In genomic region chrX:10172867-10173266, GRCh38 we compare ENCODE assay signal across 11 cellular contexts. TPM values are rescaled to one million over a fixed set of nuclear protein-coding genes. Genes with fewer than 3 reads are reported as not detected.
DNase-seq lines count a peak whose midpoint lies in the region; ATAC-seq and TF ChIP-seq lines count a peak whose summit lies in the region.
"Had no signal": no experiment of that assay in that cellular context is flagged by ENCODE, and none has a peak within 500 bp of the region (broad histone marks: within the 10 kb centered on the region; RNA-seq: fewer than 3 reads in every experiment).

No MANE protein-coding gene starts in this region.

- no peak for ATAC-seq in body of pancreas

- H3K4me2 ChIP-seq in neuronal stem cell (ENCODE audit: insufficient read depth, low read length, poor library complexity, severe bottlenecking), result peak overlapping the region; percentile 11

- H4K91ac ChIP-seq in neuronal stem cell (ENCODE audit: low read depth, low read length, poor library complexity), result no peak overlapping the region

- H3K4me1 ChIP-seq in SJSA1 (replicated peaks) (peaks cover 36% of the 10 kb centered on the region), neuronal stem cell (ENCODE audit: control insufficient read depth in 2 of 2, insufficient read depth in 1 of 2, low read depth in 1 of 2, low read length in 2 of 2) (peaks cover 2 to 16% of the 10 kb centered on the region in 2 donors), body of pancreas (peaks cover 13% of the 10 kb centered on the region)

- no peak overlapping the region for H2BK120ac ChIP-seq in neuronal stem cell (ENCODE audit: low read depth, low read length)

- no peak for TF ChIP-seq POLR2A in body of pancreas (IDR thresholded peaks at IDR 0.05)

- peak overlapping the region; percentile 71 for H3K18ac ChIP-seq in neuronal stem cell (ENCODE audit: low read length)

- intact Hi-C loops in body of pancreas (cut with DNase I), result no loop called here

- H3K27ac ChIP-seq in SJSA1 (peak overlapping the region; percentile 93), neuronal stem cell (replicated peaks; ENCODE audit: low read length) (peak overlapping the region; percentile 93), body of pancreas (no peak overlapping the region)
- H3K27ac ChIP-seq: left ventricle myocardium inferior had no signal

- peaks cover 4% of the 10 kb centered on the region; the same call in 1 of the 2 replicates for H3K36me3 ChIP-seq in SJSA1
- no peaks in the 10 kb centered on the region for H3K36me3 ChIP-seq in neuronal stem cell (replicated peaks in 1 of 2; ENCODE audit: control insufficient read depth in 2 of 2, insufficient read depth in 2 of 2, low read length in 2 of 2)
- no peaks in the 10 kb centered on the region for H3K36me3 ChIP-seq in body of pancreas (replicated peaks in 1 of 2; ENCODE audit: insufficient read depth in 1 of 2, low read depth in 2 of 2)
- H3K36me3 ChIP-seq: left ventricle myocardium inferior had no signal

- H3K4me3 ChIP-seq in AG10803 (ENCODE audit: low read length), result no peak overlapping the region
- no peak overlapping the region for H3K4me3 ChIP-seq in SJSA1
- peak overlapping the region; percentile 31 for H3K4me3 ChIP-seq in fibroblast of mammary gland (ENCODE audit: control insufficient read depth, low read depth, low read length)
- H3K4me3 ChIP-seq in neuronal stem cell (ENCODE audit: low read length in 2 of 2), result no peak overlapping the region
- H3K4me3 ChIP-seq in body of pancreas, result no peak overlapping the region
- H3K4me3 ChIP-seq: left ventricle myocardium inferior had no signal

- no peak overlapping the region for H3K4ac ChIP-seq in neuronal stem cell (ENCODE audit: low read length)

- H3K14ac ChIP-seq in neuronal stem cell (ENCODE audit: low read length), result no peak overlapping the region

- no peak for TF ChIP-seq CTCF in AG10803 (conservative IDR thresholded peaks at IDR 0.05; ENCODE audit: low read length)
- TF ChIP-seq CTCF in fibroblast of mammary gland (conservative IDR thresholded peaks at IDR 0.05; ENCODE audit: control insufficient read depth, insufficient read depth, low read depth, low read length), result no peak
- TF ChIP-seq CTCF in body of pancreas (IDR thresholded peaks at IDR 0.05), result no peak

- no peak overlapping the region for H4K8ac ChIP-seq in neuronal stem cell (ENCODE audit: low read depth, low read length)

- no peak overlapping the region for H2BK12ac ChIP-seq in neuronal stem cell (ENCODE audit: low read length)

- DNase-seq in AG10803 (ENCODE audit: low read depth) (peak; percentile 6), SJSA1 (ENCODE audit: low read depth in 1 of 2, low spot score in 2 of 2) (no peak), fibroblast of mammary gland (ENCODE audit: low read depth) (no peak), neuronal stem cell (ENCODE audit: low spot score) (peak; percentile 6), GM03348 (ENCODE audit: low spot score) (no peak), NOMO-1 (lab: John Stamatoyannopoulos, UW; ENCODE audit: unreplicated experiment in 2 of 2) (no peak), body of pancreas (no peak)
- no peak for DNase-seq in stimulated activated CD4-positive, alpha-beta T cell treated with anti-CD3 and anti-CD28 coated beads, Interleukin-2, amount 100 ng/mL, for 24 hours
- DNase-seq: effector CD4-positive, alpha-beta T cell; left ventricle myocardium inferior; NCI-H748 treated with DMSO at 0.1 percent for 48 hours had no signal

- no peak overlapping the region for H3K23ac ChIP-seq in neuronal stem cell (ENCODE audit: low read depth, low read length, poor library complexity)

- no peak overlapping the region for H3K9ac ChIP-seq in neuronal stem cell (ENCODE audit: low read depth, low read length, poor library complexity)

- peaks cover 5% of the 10 kb centered on the region for H3K79me1 ChIP-seq in neuronal stem cell (ENCODE audit: low read depth, low read length)

- no peak overlapping the region for H2BK15ac ChIP-seq in neuronal stem cell (ENCODE audit: low read length)

- peak overlapping the region; percentile 53 for H2BK5ac ChIP-seq in neuronal stem cell (ENCODE audit: low read length)

- peak overlapping the region; percentile 70 for H2AK5ac ChIP-seq in neuronal stem cell (ENCODE audit: low read depth, low read length)

- no CpG with 5 or more reads among the region's 11 CpGs for WGBS in neuronal stem cell (ENCODE audit: extremely low coverage in 2 of 2, insufficient read length in 2 of 2, insufficient replicate concordance in 1 of 2), 2 donors
- WGBS in body of pancreas, 2 donors, result 74 to 85% methylated on average over 7 to 10 of the region's 11 CpGs

- no peaks in the 10 kb centered on the region for H3K27me3 ChIP-seq in SJSA1 (replicated peaks)
- H3K27me3 ChIP-seq in neuronal stem cell (ENCODE audit: control insufficient read depth in 3 of 3, insufficient read depth in 3 of 3, low read depth in 1 of 3, low read length in 3 of 3), result no peaks in the 10 kb centered on the region
- H3K27me3 ChIP-seq in body of pancreas, result no peaks in the 10 kb centered on the region

- H2AFZ ChIP-seq in neuronal stem cell (ENCODE audit: low read length), result no peak overlapping the region

- H3K9me3 ChIP-seq in SJSA1 (replicated peaks), result no peaks in the 10 kb centered on the region
- H3K9me3 ChIP-seq in neuronal stem cell (replicated peaks in 1 of 2; ENCODE audit: control insufficient read depth in 2 of 2, insufficient read depth in 1 of 2, low read depth in 1 of 2, low read length in 2 of 2), result no peaks in the 10 kb centered on the region
- H3K9me3 ChIP-seq in body of pancreas, result no peaks in the 10 kb centered on the region
- H3K9me3 ChIP-seq: left ventricle myocardium inferior had no signal

RNA-seq across cellular contexts. Expression of gene CLCN4, which starts 16.1 kb away (rescaled TPM):
- 6.6 and 10.9 TPM in 2 replicates for total RNA-seq in SJSA1 (2014; rRNA removed; shearing (Covaris generic))
- 4.4 TPM for polyA plus RNA-seq in neuronal stem cell (2013, experiment 1 of 2)
- polyA plus RNA-seq in neuronal stem cell (2013, experiment 2 of 2), result 4.3 TPM
- 1 to 10 TPM in 1 of 2 donors, under 1 TPM in 1; 0.33 to 1.6 TPM for total RNA-seq in body of pancreas

Comparison
In these comparisons a context has a peak if more than half of its experiments do, and no peak if none do; other contexts are left out.
1. DNase-seq: peak in AG10803 (single experiment) and neuronal stem cell (single experiment); none in SJSA1 (0 of 2), fibroblast of mammary gland (single experiment), GM03348 (single experiment), stimulated activated CD4-positive, alpha-beta T cell treated with anti-CD3 and anti-CD28 coated beads, Interleukin-2, amount 100 ng/mL, for 24 hours (0 of 2), NOMO-1 (0 of 2) and body of pancreas (0 of 4).
2. H3K27ac ChIP-seq: peak in SJSA1 (single experiment) and neuronal stem cell (single experiment); none in body of pancreas (0 of 4).